7 cellular contexts compared by ENCODE assay signal in the genomic region with DNA sequence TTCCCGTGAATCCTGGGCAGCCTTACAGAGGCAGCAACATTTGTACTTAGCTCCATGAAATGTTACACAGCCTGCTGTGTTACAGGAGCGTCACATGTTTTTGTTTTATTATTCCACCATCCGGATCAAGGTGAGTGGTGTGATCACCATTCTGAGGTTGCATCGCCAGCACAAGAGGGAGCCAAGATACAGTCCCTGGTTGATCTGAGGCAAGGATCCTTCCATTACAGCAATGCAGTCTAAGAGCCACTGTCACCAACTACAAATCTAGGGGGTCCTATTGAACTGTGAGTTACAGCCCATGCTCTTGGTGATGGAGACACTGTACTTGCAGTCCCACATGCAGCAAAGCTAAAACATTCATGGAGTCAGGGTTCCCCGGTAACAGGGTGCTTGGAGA. TPM values are rescaled to one million over a fixed set of nuclear protein-coding genes. Genes with fewer than 3 reads are reported as not detected.
"Had no signal": no experiment of that assay in that cellular context is flagged by ENCODE, and none has a peak within 500 bp of the region (broad histone marks: within the 10 kb centered on the region; RNA-seq: fewer than 3 reads in every experiment).

No MANE protein-coding gene starts in this region.

RNA-seq across cellular contexts. Expression of a gene that starts 3.7 kb away (rescaled TPM):
- total RNA-seq: GM23248, H4, H7, HepG2, HFFc6, HT1080 had no signal
- polyA plus RNA-seq: GM23248, HepG2, IgD-negative memory B cell had no signal

RNA-seq across cellular contexts. Expression of a gene that starts 21.9 kb away (rescaled TPM):
- total RNA-seq: GM23248, H4, H7, HepG2, HFFc6, HT1080 had no signal
- polyA plus RNA-seq: GM23248, HepG2, IgD-negative memory B cell had no signal

RNA-seq across cellular contexts. Expression of a gene that starts 27.5 kb away (rescaled TPM):
- total RNA-seq: GM23248, H4, H7, HepG2, HFFc6, HT1080 had no signal
- polyA plus RNA-seq: GM23248, HepG2 had no signal
